ENCODE assay signal across 33 cellular contexts in genomic region chr21:15521644-15522001, GRCh38.
"Had no signal": no experiment of that assay in that cellular context is flagged by ENCODE, and none has a peak within 500 bp of the region (broad histone marks: within the 10 kb centered on the region; RNA-seq: fewer than 3 reads in every experiment).

No MANE protein-coding gene starts in this region.

- FAIRE-seq: RCC 7860 had no signal

- H3K4me3 ChIP-seq: cardiac muscle cell, MG63, PC-9 had no signal

- H3K9me3 ChIP-seq: MG63 had no signal

- H3K36me3 Mint-ChIP-seq: brain had no signal

- DNase-seq: activated CD4-positive, alpha-beta memory T cell treated with anti-CD3 and anti-CD28 coated beads, Interleukin-2, amount 10 ng/mL, durations not matched to agents 7 days and 5 days; activated CD4-positive, alpha-beta T cell treated with anti-CD3 and anti-CD28 coated beads for 1 hour; activated CD4-positive, alpha-beta T cell treated with anti-CD3 and anti-CD28 coated beads for 48 hours; activated CD4-positive, CD25-positive, alpha-beta regulatory T cell; activated effector memory CD4-positive, alpha-beta T cell treated with anti-CD3 and anti-CD28 coated beads, Interleukin-2, amount 50 U/mL, for 16 hours; activated naive CD4-positive, alpha-beta T cell; activated naive CD4-positive, alpha-beta T cell treated with anti-CD3 and anti-CD28 coated beads, Interleukin-2, amount 50 U/mL, for 16 hours; activated naive CD8-positive, alpha-beta T cell treated with anti-CD3 and anti-CD28 coated beads, Interleukin-2, amount 50 U/mL, for 24 hours; activated T-cell treated with anti-CD3 and anti-CD28 coated beads, Interleukin-2, amount 50 U/mL, for 1 hour; activated T-cell treated with anti-CD3 and anti-CD28 coated beads, Interleukin-2, amount 50 U/mL, for 72 hours; anterior cingulate cortex; Karpas-422; KBM-7; MG63; NCI-H1048; NCI-H1105 treated with DMSO at 0.1 percent for 48 hours; NCI-H1436; NCI-H1694; NCI-H1930; NCI-H345; NCI-H524 treated with DMSO at 0.1 percent for 48 hours; NK-92 treated with Interleukin-12 subunit alpha and Interleukin-12 subunit beta, amount 100 ng/mL, for 24 hours; PC-9; SW 1271; T-helper 1 cell; T1000; WERI-Rb-1 had no signal

- H3K27me3 ChIP-seq: cardiac muscle cell, MG63 had no signal

- ATAC-seq: activated naive CD8-positive, alpha-beta T cell treated with anti-CD3 and anti-CD28 coated beads, Interleukin-2, amount 50 U/mL, for 24 hours; activated T-cell treated with anti-CD3 and anti-CD28 coated beads, Interleukin-2, amount 50 U/mL, for 72 hours; activated T-helper 17 cell treated with anti-CD3 and anti-CD28 coated beads, Interleukin-2, amount 50 U/mL, for 72 hours; Right ventricle myocardium inferior had no signal

- H3K27ac ChIP-seq: cardiac muscle cell, PC-9, RWPE1, WERI-Rb-1 had no signal

- H3K27ac Mint-ChIP-seq: activated CD4-positive, alpha-beta memory T cell treated with anti-CD3 and anti-CD28 coated beads, Interleukin-2, amount 10 ng/mL, durations not matched to agents 7 days and 5 days; activated naive CD8-positive, alpha-beta T cell treated with anti-CD3 and anti-CD28 coated beads, Interleukin-2, amount 50 U/mL, for 24 hours; activated T-cell treated with anti-CD3 and anti-CD28 coated beads, Interleukin-2, amount 50 U/mL, for 72 hours; activated T-helper 17 cell treated with anti-CD3 and anti-CD28 coated beads, Interleukin-2, amount 50 U/mL, for 72 hours; brain had no signal

- H3K36me3 ChIP-seq: cardiac muscle cell, MG63, WERI-Rb-1 had no signal

- H3K4me2 ChIP-seq: PC-9 had no signal

- H2AFZ ChIP-seq: PC-9 had no signal

- H3K9me3 Mint-ChIP-seq: activated T-helper 17 cell treated with anti-CD3 and anti-CD28 coated beads, Interleukin-2, amount 50 U/mL, for 72 hours; brain had no signal
